In the genomic region with DNA sequence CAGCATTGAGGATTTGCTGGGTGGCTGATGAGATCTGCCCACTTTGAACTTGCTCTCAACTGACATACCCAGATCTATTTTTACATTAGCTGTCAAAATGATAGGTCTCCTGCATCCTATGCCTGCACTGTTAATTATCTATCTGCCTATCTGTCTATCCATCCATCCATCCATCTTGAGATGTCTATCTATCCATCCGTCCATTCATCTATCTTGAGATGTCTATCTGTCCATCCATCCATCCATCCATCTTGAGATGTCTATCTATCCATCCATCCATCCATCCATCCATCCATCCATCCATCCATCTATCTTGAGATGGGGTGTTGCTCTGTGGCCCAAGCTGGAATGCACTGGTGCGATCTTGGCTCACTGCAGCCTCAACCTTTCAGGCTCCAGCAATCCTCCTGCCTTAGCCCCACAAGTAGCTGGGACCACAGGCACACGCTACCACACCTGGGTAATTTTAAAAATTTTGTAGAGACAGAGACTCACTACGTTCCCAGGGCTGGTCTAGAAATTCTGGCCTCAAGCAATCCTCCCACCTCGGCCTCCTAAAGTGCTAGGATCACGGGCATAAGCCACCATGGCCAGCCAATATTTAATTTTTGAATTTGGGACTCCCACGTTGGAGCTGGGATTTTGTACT, we compare ENCODE assay signal across 21 cellular contexts.
DNase-seq lines count a peak whose midpoint lies in the region; ATAC-seq and TF ChIP-seq lines count a peak whose summit lies in the region.
"Had no signal": no experiment of that assay in that cellular context is flagged by ENCODE, and none has a peak within 500 bp of the region (broad histone marks: within the 10 kb centered on the region; RNA-seq: fewer than 3 reads in every experiment).

No MANE protein-coding gene starts in this region.

- intact Hi-C loops in esophagus muscularis mucosa (cut with DNase I) (no loop called here), left ventricle myocardium superior (cut with micrococcal nuclease) (no loop called here)
- intact Hi-C loops in activated T-helper 1 cell treated with anti-CD3 and anti-CD28 coated beads, Interleukin-12 subunit alpha, Interleukin-12 subunit beta, Interleukin-2, Interleukin-4 antibody, amounts not matched to agents 30 ng/mL and 10 ng/mL and 1 ng/mL, durations not matched to agents 14 hours and 24 hours and 36 hours (cut with micrococcal nuclease) = no loop called here

- peaks cover 0 to 14% (median 0%) of the 10 kb centered on the region in 4 donors for H3K27me3 ChIP-seq in esophagus muscularis mucosa
- no peaks in the 10 kb centered on the region for H3K27me3 ChIP-seq in neural cell (ENCODE audit: insufficient read depth, low read depth, low read length)
- H3K27me3 ChIP-seq: BE2C, BLaER1 had no signal

- H2AFZ ChIP-seq in neural cell (ENCODE audit: low read depth, low read length) = no peak overlapping the region

- peak; percentile 47 for DNase-seq in esophagus muscularis mucosa (ENCODE audit: extremely low spot score)
- DNase-seq in activated CD4-positive, CD25-positive, alpha-beta regulatory T cell (lab: John Stamatoyannopoulos, UW) = no peak
- DNase-seq in left ventricle myocardium superior = no peak
- DNase-seq in activated T-helper 1 cell treated with anti-CD3 and anti-CD28 coated beads, Interleukin-12 subunit alpha, Interleukin-12 subunit beta, Interleukin-2, Interleukin-4 antibody, amounts not matched to agents 30 ng/mL and 10 ng/mL and 1 ng/mL, durations not matched to agents 14 hours and 24 hours and 36 hours (ENCODE audit: low spot score) = no peak
- DNase-seq: 8988T; ACHN; BE2C; C1 segment of cervical spinal cord; CD4-positive, alpha-beta memory T cell; CD4-positive, CD25-positive, alpha-beta regulatory T cell; CD8-positive, alpha-beta memory T cell; COR-L47; DMS 273 treated with DMSO at 0.1 percent for 48 hours; DMS153; DMS53; DMS79; DND-41; GF-D8 had no signal

- H3K4me3 ChIP-seq in esophagus muscularis mucosa (no peak overlapping the region), neural cell (ENCODE audit: low read length) (no peak overlapping the region)
- H3K4me3 ChIP-seq: BLaER1 had no signal

- H3K27me3 Mint-ChIP-seq in activated T-helper 1 cell treated with anti-CD3 and anti-CD28 coated beads, Interleukin-12 subunit alpha, Interleukin-12 subunit beta, Interleukin-2, Interleukin-4 antibody, amounts not matched to agents 30 ng/mL and 10 ng/mL and 1 ng/mL, durations not matched to agents 14 hours and 24 hours and 36 hours (ENCODE audit: insufficient read depth) = no peaks in the 10 kb centered on the region
- H3K27me3 Mint-ChIP-seq: CD4-positive, CD25-positive, alpha-beta regulatory T cell had no signal

- no peaks in the 10 kb centered on the region for H4K20me1 ChIP-seq in neural cell (ENCODE audit: insufficient read depth)
- H4K20me1 ChIP-seq: BLaER1 had no signal

- 88% methylated on average over 7 of the region's 7 CpGs for WGBS in esophagus muscularis mucosa

- no peaks in the 10 kb centered on the region for H3F3A ChIP-seq in neural cell (ENCODE audit: insufficient read depth, low read length, poor library complexity, severe bottlenecking)

- H3K36me3 Mint-ChIP-seq in activated T-helper 1 cell treated with anti-CD3 and anti-CD28 coated beads, Interleukin-12 subunit alpha, Interleukin-12 subunit beta, Interleukin-2, Interleukin-4 antibody, amounts not matched to agents 30 ng/mL and 10 ng/mL and 1 ng/mL, durations not matched to agents 14 hours and 24 hours and 36 hours (ENCODE audit: low read depth) = no peaks in the 10 kb centered on the region
- H3K36me3 Mint-ChIP-seq: CD14-positive monocyte; CD4-positive, alpha-beta memory T cell; CD4-positive, CD25-positive, alpha-beta regulatory T cell; CD8-positive, alpha-beta memory T cell had no signal

- no peaks in the 10 kb centered on the region for H3K9me3 ChIP-seq in esophagus muscularis mucosa
- no peaks in the 10 kb centered on the region for H3K9me3 ChIP-seq in neural cell (ENCODE audit: low read length)
- H3K9me3 ChIP-seq: BE2C had no signal

- no peak overlapping the region for H3K9ac ChIP-seq in neural cell (ENCODE audit: low read length)
- H3K9ac ChIP-seq: BLaER1 had no signal

- H3K27ac ChIP-seq in esophagus muscularis mucosa (replicated peaks in 1 of 4) (no peak overlapping the region), neural cell (ENCODE audit: low read length) (no peak overlapping the region)
- H3K27ac ChIP-seq: BLaER1 had no signal

- H3K79me2 ChIP-seq in neural cell (replicated peaks; ENCODE audit: insufficient read depth, low read length) = no peaks in the 10 kb centered on the region

- TF ChIP-seq EP300 in esophagus muscularis mucosa (IDR thresholded peaks at IDR 0.05) (no peak), neural cell (conservative IDR thresholded peaks at IDR 0.05; ENCODE audit: poor library complexity, severe bottlenecking) (peak; percentile 67)

- TF ChIP-seq POLR2A in esophagus muscularis mucosa (IDR thresholded peaks at IDR 0.05; ENCODE audit: low read depth) = no peak

- H3K36me3 ChIP-seq in esophagus muscularis mucosa (no peaks in the 10 kb centered on the region), neural cell (ENCODE audit: insufficient read depth, low read length) (no peaks in the 10 kb centered on the region)
- H3K36me3 ChIP-seq: BE2C, BLaER1 had no signal

- no peak for ATAC-seq in left ventricle myocardium superior

- H3K27ac Mint-ChIP-seq in activated T-helper 1 cell treated with anti-CD3 and anti-CD28 coated beads, Interleukin-12 subunit alpha, Interleukin-12 subunit beta, Interleukin-2, Interleukin-4 antibody, amounts not matched to agents 30 ng/mL and 10 ng/mL and 1 ng/mL, durations not matched to agents 14 hours and 24 hours and 36 hours = no peak overlapping the region
- H3K27ac Mint-ChIP-seq: CD14-positive monocyte; CD4-positive, alpha-beta memory T cell; CD4-positive, CD25-positive, alpha-beta regulatory T cell; CD8-positive, alpha-beta memory T cell had no signal

- TF ChIP-seq CTCF in esophagus muscularis mucosa (IDR thresholded peaks at IDR 0.05) = no peak
- TF ChIP-seq CTCF in neural cell (IDR thresholded peaks at IDR 0.05; ENCODE audit: poor library complexity, severe bottlenecking) = no peak

- H3K9me2 ChIP-seq in neural cell (ENCODE audit: insufficient read depth, low read length) = no peaks in the 10 kb centered on the region

- no peaks in the 10 kb centered on the region for H3K4me1 ChIP-seq in esophagus muscularis mucosa
- H3K4me1 ChIP-seq: BE2C had no signal

- no peak overlapping the region for H3K4me2 ChIP-seq in neural cell (ENCODE audit: low read length)

- H3K4me1 Mint-ChIP-seq in activated T-helper 1 cell treated with anti-CD3 and anti-CD28 coated beads, Interleukin-12 subunit alpha, Interleukin-12 subunit beta, Interleukin-2, Interleukin-4 antibody, amounts not matched to agents 30 ng/mL and 10 ng/mL and 1 ng/mL, durations not matched to agents 14 hours and 24 hours and 36 hours (ENCODE audit: low read depth) = no peaks in the 10 kb centered on the region
- H3K4me1 Mint-ChIP-seq: CD14-positive monocyte; CD4-positive, alpha-beta memory T cell; CD4-positive, CD25-positive, alpha-beta regulatory T cell; CD8-positive, alpha-beta memory T cell had no signal

- no peak for TF ChIP-seq RAD21 in neural cell (conservative IDR thresholded peaks at IDR 0.05)

- H3K9me3 Mint-ChIP-seq in activated T-helper 1 cell treated with anti-CD3 and anti-CD28 coated beads, Interleukin-12 subunit alpha, Interleukin-12 subunit beta, Interleukin-2, Interleukin-4 antibody, amounts not matched to agents 30 ng/mL and 10 ng/mL and 1 ng/mL, durations not matched to agents 14 hours and 24 hours and 36 hours = no peaks in the 10 kb centered on the region

- H3K4me3 Mint-ChIP-seq in activated T-helper 1 cell treated with anti-CD3 and anti-CD28 coated beads, Interleukin-12 subunit alpha, Interleukin-12 subunit beta, Interleukin-2, Interleukin-4 antibody, amounts not matched to agents 30 ng/mL and 10 ng/mL and 1 ng/mL, durations not matched to agents 14 hours and 24 hours and 36 hours = no peak overlapping the region
- H3K4me3 Mint-ChIP-seq: CD14-positive monocyte; CD4-positive, alpha-beta memory T cell; CD4-positive, CD25-positive, alpha-beta regulatory T cell; CD8-positive, alpha-beta memory T cell had no signal

TF ChIP-seq in neural cell, 6 proteins besides CTCF, POLR2A, EP300 and RAD21:
- TF ChIP-seq REST (IDR thresholded peaks at IDR 0.05; ENCODE audit: borderline replicate concordance) (no peak), SMC3 (conservative IDR thresholded peaks at IDR 0.05; ENCODE audit: poor library complexity) (no peak), MXI1 (conservative IDR thresholded peaks at IDR 0.05; ENCODE audit: poor library complexity, severe bottlenecking) (no peak)
